Comparison of ENCODE assay signal across 15 cellular contexts in genomic region chr3:194265996-194266657, GRCh38.
DNase-seq lines count a peak whose midpoint lies in the region; ATAC-seq and TF ChIP-seq lines count a peak whose summit lies in the region.
"Had no signal": no experiment of that assay in that cellular context is flagged by ENCODE, and none has a peak within 500 bp of the region (broad histone marks: within the 10 kb centered on the region; RNA-seq: fewer than 3 reads in every experiment).

No MANE protein-coding gene starts in this region.

- DNase-seq in activated CD8-positive, alpha-beta memory T cell treated with anti-CD3 and anti-CD28 coated beads for 24 hours = peak; percentile 41
- DNase-seq in activated CD8-positive, alpha-beta memory T cell treated with anti-CD3 and anti-CD28 coated beads, Interleukin-2, amount 50 U/mL, for 4 hours = no peak
- DNase-seq in caudate nucleus (lab: John Stamatoyannopoulos, UW) (no peak), thoracic aorta (ENCODE audit: low spot score) (no peak), putamen (ENCODE audit: low spot score) (no peak)
- DNase-seq: activated CD8-positive, alpha-beta T cell treated with anti-CD3 and anti-CD28 coated beads, Interleukin-2, amount 10 ng/mL, durations not matched to agents 7 days and 5 days; activated naive CD8-positive, alpha-beta T cell treated with anti-CD3 and anti-CD28 coated beads, Interleukin-2, amount 10 ng/mL, durations not matched to agents 7 days and 5 days; NCI-H2107; T1000 had no signal

- H3K27ac ChIP-seq in caudate nucleus (ENCODE audit: low read depth, low read length) = peak overlapping the region; percentile 30
- peak overlapping the region; percentile 12 to 20 for H3K27ac ChIP-seq in mucosa of rectum (ENCODE audit: low read depth in 2 of 2, low read length in 2 of 2)
- H3K27ac ChIP-seq in thoracic aorta = peak overlapping the region in 1 of 2 donors; percentile 6
- H3K27ac ChIP-seq: KMS-11 had no signal

- H3K27me3 ChIP-seq in mucosa of rectum (ENCODE audit: control insufficient read depth in 2 of 2, insufficient read depth in 2 of 2, low read length in 2 of 2) (no peaks in the 10 kb centered on the region), thoracic aorta (replicated peaks; ENCODE audit: insufficient read depth) (no peaks in the 10 kb centered on the region)
- H3K27me3 ChIP-seq: uterus had no signal

- no peak overlapping the region for H3K9ac ChIP-seq in mucosa of rectum (ENCODE audit: low read depth in 1 of 2, low read length in 2 of 2)
- H3K9ac ChIP-seq: KMS-11 had no signal

- H3K9me3 ChIP-seq in mucosa of rectum (ENCODE audit: control insufficient read depth in 2 of 2, low read length in 2 of 2) = no peaks in the 10 kb centered on the region
- no peaks in the 10 kb centered on the region for H3K9me3 ChIP-seq in thoracic aorta
- H3K9me3 ChIP-seq: uterus had no signal

- no peak for TF ChIP-seq CTCF in thoracic aorta (IDR thresholded peaks at IDR 0.05)

- H3K4me1 ChIP-seq in mucosa of rectum (ENCODE audit: control insufficient read depth in 2 of 2, insufficient read depth in 2 of 2, low read length in 2 of 2) (peaks cover 15 to 16% of the 10 kb centered on the region in 2 donors), thoracic aorta (ENCODE audit: control insufficient read depth in 1 of 2, low read depth in 2 of 2) (peaks cover 12 to 36% of the 10 kb centered on the region in 2 donors)

- no peak for ATAC-seq in thoracic aorta (ENCODE audit: insufficient number of reproducible peaks, low FRiP score, low read depth)
- ATAC-seq in GM19035 (IDR thresholded peaks at IDR 0.05; ENCODE audit: unreplicated experiment) = no peak
- no peak for ATAC-seq in GM19397 (IDR thresholded peaks at IDR 0.05; ENCODE audit: unreplicated experiment)
- ATAC-seq: activated CD8-positive, alpha-beta T cell treated with anti-CD3 and anti-CD28 coated beads, Interleukin-2, amount 10 ng/mL, durations not matched to agents 7 days and 5 days had no signal

- H3K36me3 ChIP-seq in mucosa of rectum (ENCODE audit: control insufficient read depth in 2 of 2, insufficient read depth in 2 of 2, low read length in 2 of 2) (no peaks in the 10 kb centered on the region), thoracic aorta (no peaks in the 10 kb centered on the region)
- H3K36me3 ChIP-seq: uterus had no signal

- no peak overlapping the region for H3K4me3 ChIP-seq in mucosa of rectum (ENCODE audit: low read length in 2 of 2)
- H3K4me3 ChIP-seq in thoracic aorta = peak overlapping the region; percentile 19
- H3K4me3 ChIP-seq: skin epidermis, uterus had no signal
